ENCODE assay signal across 12 cellular contexts in genomic region chr1:207013321-207014085, GRCh38. TPM values are rescaled to one million over a fixed set of nuclear protein-coding genes. Genes with fewer than 3 reads are reported as not detected.
"Had no signal": no experiment of that assay in that cellular context is flagged by ENCODE, and none has a peak within 500 bp of the region (broad histone marks: within the 10 kb centered on the region; RNA-seq: fewer than 3 reads in every experiment).

No MANE protein-coding gene starts in this region.

- DNase-seq: GM23248, GOT3, H7, H9, HCEC 1CT, HFFc6 had no signal

- ATAC-seq: GM23338, HCT116 had no signal

- H3K4me3 ChIP-seq: GM23248, GM23338, HAP-1 had no signal

- H3K27ac ChIP-seq: GM23248 had no signal

- H3K36me3 ChIP-seq: HAP-1 had no signal

- H2AFZ ChIP-seq: GM23248, GM23338 had no signal

- FAIRE-seq: H1, H54 had no signal

- H3K4me2 ChIP-seq: GM23338 had no signal

- H3K4me1 ChIP-seq: HAP-1 had no signal

- H3K9ac ChIP-seq: GM23248 had no signal

- H3K9me3 ChIP-seq: HAP-1 had no signal

RNA-seq across cellular contexts. Expression of gene C1orf116, which starts 19.1 kb away (rescaled TPM):
- total RNA-seq: GM23248, H4 had no signal
- polyA plus RNA-seq: GM23248 had no signal

RNA-seq across cellular contexts. Expression of gene FCAMR, which starts 43.2 kb away (rescaled TPM):
- total RNA-seq: GM23248, GM23338, H1, H4, H7, H9, HFFc6 had no signal
- polyA plus RNA-seq: GM23248, GM23338, H1 had no signal
